13 cellular contexts compared by ENCODE assay signal in genomic region chr17:49013311-49014205, GRCh38. TPM values are rescaled to one million over a fixed set of nuclear protein-coding genes. Genes with fewer than 3 reads are reported as not detected.
DNase-seq lines count a peak whose midpoint lies in the region; ATAC-seq and TF ChIP-seq lines count a peak whose summit lies in the region.
"Had no signal": no experiment of that assay in that cellular context is flagged by ENCODE, and none has a peak within 500 bp of the region (broad histone marks: within the 10 kb centered on the region; RNA-seq: fewer than 3 reads in every experiment).

No MANE protein-coding gene starts in this region.

- peak overlapping the region; percentile 98 for H3K27ac ChIP-seq in cardiac muscle cell
- no peak overlapping the region for H3K27ac ChIP-seq in upper lobe of right lung
- H3K27ac ChIP-seq in PC-9, result no peak overlapping the region
- H3K27ac ChIP-seq: left ventricle myocardium inferior, Peyer's patch had no signal

- DNase-seq in cardiac muscle cell (ENCODE audit: low read depth in 1 of 2, low spot score in 1 of 2) (peak; percentile 68 to 76), Right ventricle myocardium superior (no peak), left kidney (ENCODE audit: low read depth, low spot score) (peak; percentile 89), upper lobe of right lung (no peak), PC-9 (no peak), anterior cingulate cortex (lab: John Stamatoyannopoulos, UW) (no peak)
- DNase-seq: activated T-cell treated with anti-CD3 and anti-CD28 coated beads for 4 hours, left ventricle myocardium inferior, Peyer's patch had no signal

- H3K79me2 ChIP-seq in PC-9 (ENCODE audit: low read depth), result peaks cover 63% of the 10 kb centered on the region

- H3K9me2 ChIP-seq in PC-9 (ENCODE audit: insufficient read depth), result no peaks in the 10 kb centered on the region

- peaks cover 8% of the 10 kb centered on the region for H3F3A ChIP-seq in PC-9 (ENCODE audit: insufficient read depth, low read depth)

- no peaks in the 10 kb centered on the region for H3K9me3 ChIP-seq in cardiac muscle cell (ENCODE audit: low read depth)
- no peaks in the 10 kb centered on the region for H3K9me3 ChIP-seq in upper lobe of right lung
- H3K9me3 ChIP-seq in PC-9 (ENCODE audit: insufficient read depth, low read depth), result no peaks in the 10 kb centered on the region
- H3K9me3 ChIP-seq: left ventricle myocardium inferior, Peyer's patch had no signal

- peaks cover 33% of the 10 kb centered on the region for H4K20me1 ChIP-seq in PC-9 (ENCODE audit: insufficient read depth)

- TF ChIP-seq CTCF in cardiac muscle cell (IDR thresholded peaks at IDR 0.05; ENCODE audit: low read depth, low read length) (no peak), brain (conservative IDR thresholded peaks at IDR 0.05) (no peak), upper lobe of right lung (IDR thresholded peaks at IDR 0.05) (no peak), PC-9 (conservative IDR thresholded peaks at IDR 0.05) (no peak)

- H3K27me3 ChIP-seq in cardiac muscle cell (no peaks in the 10 kb centered on the region), upper lobe of right lung (peaks cover 92% of the 10 kb centered on the region), PC-9 (ENCODE audit: insufficient read depth, low read depth) (no peaks in the 10 kb centered on the region)

- H3K4me1 ChIP-seq in cardiac muscle cell (ENCODE audit: low read depth), result peaks cover 60% of the 10 kb centered on the region
- no peaks in the 10 kb centered on the region for H3K4me1 ChIP-seq in upper lobe of right lung
- H3K4me1 ChIP-seq in PC-9 (replicated peaks; ENCODE audit: insufficient read depth), result peaks cover 6% of the 10 kb centered on the region

- intact Hi-C loops in Right ventricle myocardium superior (cut with DNase I) (no loop called here), upper lobe of right lung (cut with DNase I) (no loop called here), PC-9 (cut with micrococcal nuclease; ENCODE audit: unreplicated experiment) (no loop called here)

- POLR2A ChIA-PET in PC-9 (lab: Charles Lee; ENCODE audit: unreplicated experiment), result no interaction called here

- peak overlapping the region in 4 of 5 experiments; percentile 39 to 81 (median 74) for H3K4me3 Mint-ChIP-seq in brain

- no peak overlapping the region for H3K4me2 ChIP-seq in PC-9

- H3K36me3 ChIP-seq in cardiac muscle cell, result peaks cover 6% of the 10 kb centered on the region
- H3K36me3 ChIP-seq in upper lobe of right lung, result no peaks in the 10 kb centered on the region
- H3K36me3 ChIP-seq in PC-9 (ENCODE audit: low read depth), result 0 out of 2 replicates have a peak, but pooled peaks cover 7% of the 10 kb centered on the region
- H3K36me3 ChIP-seq: left ventricle myocardium inferior, Peyer's patch had no signal

- BruUV-seq in PC-9 (replicated peaks; lab: Mats Ljungman, UMichigan), result no TSS peak

- H3K27me3 Mint-ChIP-seq in brain, result no peaks in the 10 kb centered on the region

- peaks cover 21% of the 10 kb centered on the region for H3K36me3 Mint-ChIP-seq in brain

- H3K9me3 Mint-ChIP-seq in brain, result no peaks in the 10 kb centered on the region

- CTCF ChIA-PET in PC-9 (lab: Charles Lee), result no interaction called here

- peaks cover 71% of the 10 kb centered on the region for H3K4me1 Mint-ChIP-seq in brain

- peak overlapping the region; percentile 26 for H3K4me3 ChIP-seq in cardiac muscle cell
- no peak overlapping the region for H3K4me3 ChIP-seq in upper lobe of right lung
- H3K4me3 ChIP-seq in PC-9, result no peak overlapping the region
- H3K4me3 ChIP-seq: left ventricle myocardium inferior had no signal

- no peak for ATAC-seq in Right ventricle myocardium superior (ENCODE audit: poor library complexity)
- peak; percentile 8 for ATAC-seq in upper lobe of right lung
- ATAC-seq in GM18907 (IDR thresholded peaks at IDR 0.05; ENCODE audit: unreplicated experiment), result no peak

- peak overlapping the region in 4 of 5 experiments; percentile 54 to 97 (median 78) for H3K27ac Mint-ChIP-seq in brain

- no peak overlapping the region for H2AFZ ChIP-seq in PC-9

RNA-seq across cellular contexts. Expression of gene IGF2BP1, which starts 16.4 kb away (rescaled TPM):
- total RNA-seq in cardiac muscle cell, result 55.1 and 74.0 TPM in 2 replicates
- polyA plus RNA-seq in cardiac muscle cell, result 18.7 and 41.7 TPM in 2 replicates
- total RNA-seq in Right ventricle myocardium superior, result not detected
- not detected for polyA plus RNA-seq in brain (ENCODE audit: insufficient read depth, low read depth, low replicate concordance)
- total RNA-seq in upper lobe of right lung, result not detected
- 56.5 and 57.4 TPM in 2 replicates for total RNA-seq in PC-9 (2021)
- total RNA-seq: left ventricle myocardium inferior had no signal

RNA-seq across cellular contexts. Expression of gene GIP, which starts 45.2 kb away (rescaled TPM):
- total RNA-seq in cardiac muscle cell (not detected in 2 replicates), Right ventricle myocardium superior (not detected), upper lobe of right lung (not detected), PC-9 (2021) (not detected in 2 replicates)
- polyA plus RNA-seq in cardiac muscle cell (0.66 TPM in 1 of 2 replicates, not detected in the other), brain (ENCODE audit: insufficient read depth, low read depth, low replicate concordance) (not detected)
- total RNA-seq: left ventricle myocardium inferior, Peyer's patch, posterior vena cava, temporal lobe had no signal

Comparison
In these comparisons a context has a peak if more than half of its experiments do, and no peak if none do; other contexts are left out.
1. DNase-seq: peak in cardiac muscle cell (2 of 2) and left kidney (single experiment); none in Right ventricle myocardium superior (single experiment), upper lobe of right lung (single experiment), PC-9 (0 of 2) and anterior cingulate cortex (0 of 58).
2. RNA of gene IGF2BP1, which starts 16.4 kb away (total RNA-seq): 55.1 to 74.0 TPM in cardiac muscle cell and 56.5 to 57.4 TPM in PC-9; not detected in Right ventricle myocardium superior (single experiment) and not detected in upper lobe of right lung (single experiment); every median in the first group is over 10 times any median in the second.